8 cellular contexts compared by ENCODE assay signal in the genomic region with DNA sequence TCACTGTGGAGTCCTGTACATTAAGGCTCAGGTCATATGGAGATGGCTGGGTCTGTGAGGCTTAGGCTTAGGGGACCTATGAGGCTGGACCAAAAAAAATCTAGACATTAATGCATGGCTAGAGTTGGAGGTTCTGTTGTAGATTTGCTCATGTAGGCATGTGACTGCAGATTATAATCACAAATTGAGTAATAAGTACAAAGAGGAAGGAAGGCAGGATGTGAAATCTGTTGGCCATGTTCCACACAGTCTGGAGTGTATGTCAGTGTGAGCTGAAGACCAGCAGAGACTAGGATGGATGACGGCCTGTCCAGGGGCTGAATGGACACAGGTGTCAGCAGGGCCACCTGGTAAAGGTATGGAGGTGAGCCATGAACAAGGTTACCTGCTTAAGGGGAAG. TPM values are rescaled to one million over a fixed set of nuclear protein-coding genes. Genes with fewer than 3 reads are reported as not detected.
DNase-seq lines count a peak whose midpoint lies in the region; ATAC-seq and TF ChIP-seq lines count a peak whose summit lies in the region.

A gene with protein sequence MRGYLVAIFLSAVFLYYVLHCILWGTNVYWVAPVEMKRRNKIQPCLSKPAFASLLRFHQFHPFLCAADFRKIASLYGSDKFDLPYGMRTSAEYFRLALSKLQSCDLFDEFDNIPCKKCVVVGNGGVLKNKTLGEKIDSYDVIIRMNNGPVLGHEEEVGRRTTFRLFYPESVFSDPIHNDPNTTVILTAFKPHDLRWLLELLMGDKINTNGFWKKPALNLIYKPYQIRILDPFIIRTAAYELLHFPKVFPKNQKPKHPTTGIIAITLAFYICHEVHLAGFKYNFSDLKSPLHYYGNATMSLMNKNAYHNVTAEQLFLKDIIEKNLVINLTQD (plus strand): TSS at position 265 of the 400 bp plus-strand sequence. CDS start 5,101 bp downstream, outside the sequence.

- H3K27ac ChIP-seq in right atrium auricular region (peak within 1 kb of the TSS; percentile 36 to 67), thoracic aorta (peak within 1 kb of the TSS in 1 of 2 donors; percentile 44)

- TF ChIP-seq CTCF in right atrium auricular region (IDR thresholded peaks at IDR 0.05), result no peak
- no peak for TF ChIP-seq CTCF in thoracic aorta (IDR thresholded peaks at IDR 0.05)
- TF ChIP-seq CTCF in GM20000 (IDR thresholded peaks at IDR 0.05; ENCODE audit: extremely low read depth, missing control alignments), result no peak

- DNase-seq in SK-MEL-5 (ENCODE audit: low read depth, low spot score), result peak; percentile 67
- DNase-seq in right atrium auricular region (ENCODE audit: low spot score), result no peak
- DNase-seq in thoracic aorta (ENCODE audit: low spot score), result no peak
- DNase-seq in GM20000 (ENCODE audit: low spot score), result no peak
- no peak for DNase-seq in NCI-H526 treated with DMSO at 0.1 percent for 48 hours (lab: John Stamatoyannopoulos, UW)
- DNase-seq in effector CD4-positive, alpha-beta T cell, result no peak

- H3K27me3 ChIP-seq in right atrium auricular region, result no peaks in the 10 kb centered on the region
- no peaks in the 10 kb centered on the region for H3K27me3 ChIP-seq in thoracic aorta (replicated peaks; ENCODE audit: insufficient read depth)

- in situ Hi-C loops in SK-MEL-5 (cut with HindIII; ENCODE audit: low pct_unique_long_range_greater_than_20kb, low sequenced_read_pairs), result no loop called here

- peaks cover 0 to 60% of the 10 kb centered on the region in 2 donors for H3K4me1 ChIP-seq in right atrium auricular region
- peaks cover 8 to 26% of the 10 kb centered on the region in 2 donors for H3K4me1 ChIP-seq in thoracic aorta (ENCODE audit: control insufficient read depth in 1 of 2, low read depth in 2 of 2)

- peak; percentile 50 for ATAC-seq in GM21723 (IDR thresholded peaks at IDR 0.05; ENCODE audit: unreplicated experiment)
- ATAC-seq in thoracic aorta (ENCODE audit: insufficient number of reproducible peaks, low FRiP score, low read depth), result no peak
- no peak for ATAC-seq in HG02973 (IDR thresholded peaks at IDR 0.05; ENCODE audit: unreplicated experiment)

- H3K36me3 ChIP-seq in right atrium auricular region (no peaks in the 10 kb centered on the region), thoracic aorta (no peaks in the 10 kb centered on the region)

- peak within 1 kb of the TSS in 1 of 2 donors; percentile 10 for H3K4me3 ChIP-seq in right atrium auricular region
- H3K4me3 ChIP-seq in thoracic aorta, result peak within 1 kb of the TSS; percentile 43

- H3K9me3 ChIP-seq in right atrium auricular region (no peaks in the 10 kb centered on the region), thoracic aorta (no peaks in the 10 kb centered on the region)

RNA-seq across cellular contexts. Expression of the gene that starts here (rescaled TPM):
- total RNA-seq in SK-MEL-5 (2014; rRNA removed; shearing (Covaris generic)), result 254 and 271 TPM in 2 replicates
- 125 and 141 TPM in 2 replicates for polyA plus RNA-seq in SK-MEL-5 (2015; cell fraction: cytosol; rRNA removed)
- polyA plus RNA-seq in SK-MEL-5 (2015; cell fraction: nucleus; rRNA removed), result 284 and 324 TPM in 2 replicates
- total RNA-seq in right atrium auricular region (10 to 100 TPM; 25.9 to 27.2 TPM), thoracic aorta (10 to 100 TPM; 12.0 to 16.9 TPM)
